8 cellular contexts compared by ENCODE assay signal in genomic region chr5:106269252-106269843, GRCh38.
DNase-seq lines count a peak whose midpoint lies in the region; ATAC-seq and TF ChIP-seq lines count a peak whose summit lies in the region.

No MANE protein-coding gene starts in this region.

- no peaks in the 10 kb centered on the region for H3K4me1 Mint-ChIP-seq in stimulated activated effector memory CD8-positive, alpha-beta T cell treated with anti-CD3 and anti-CD28 coated beads, Interleukin-12 subunit alpha, Interleukin-12 subunit beta, amount 100 ng/mL, for 72 hours

- ATAC-seq in stimulated activated effector memory CD8-positive, alpha-beta T cell treated with anti-CD3 and anti-CD28 coated beads, Interleukin-12 subunit alpha, Interleukin-12 subunit beta, amount 100 ng/mL, for 72 hours: no peak
- no peak for ATAC-seq in GM19463 (IDR thresholded peaks at IDR 0.05; ENCODE audit: unreplicated experiment)
- no peak for ATAC-seq in left lung
- ATAC-seq in esophagus mucosa: no peak

- no peaks in the 10 kb centered on the region for H3K36me3 ChIP-seq in left lung

- H3K27me3 ChIP-seq in left lung: no peaks in the 10 kb centered on the region

- H3K27ac Mint-ChIP-seq in stimulated activated effector memory CD8-positive, alpha-beta T cell treated with anti-CD3 and anti-CD28 coated beads, Interleukin-12 subunit alpha, Interleukin-12 subunit beta, amount 100 ng/mL, for 72 hours: no peak overlapping the region

- in situ Hi-C loops in GM13977 (cut with MboI; ENCODE audit: low pct_unique_long_range_greater_than_20kb, low sequenced_read_pairs, unreplicated experiment): no loop called here
- in situ Hi-C loops in SK-MEL-5 (cut with HindIII; ENCODE audit: low pct_unique_long_range_greater_than_20kb, low sequenced_read_pairs): no loop called here

- no peak overlapping the region for H3K4me3 ChIP-seq in left lung

- H3K4me3 Mint-ChIP-seq in stimulated activated effector memory CD8-positive, alpha-beta T cell treated with anti-CD3 and anti-CD28 coated beads, Interleukin-12 subunit alpha, Interleukin-12 subunit beta, amount 100 ng/mL, for 72 hours: no peak overlapping the region

- intact Hi-C loops in left lung (cut with DNase I): no loop called here

- H3K9me3 ChIP-seq in left lung: peaks cover 0 to 10% of the 10 kb centered on the region in 2 donors

- TF ChIP-seq CTCF in 22Rv1 (IDR thresholded peaks at IDR 0.05) (peak; percentile 75), GM13977 (IDR thresholded peaks at IDR 0.05; ENCODE audit: extremely low read depth, insufficient read depth, missing control alignments) (peak; percentile 43), left lung (IDR thresholded peaks at IDR 0.05) (peak in 1 of 2 donors; percentile 30)

- H3K9me3 Mint-ChIP-seq in stimulated activated effector memory CD8-positive, alpha-beta T cell treated with anti-CD3 and anti-CD28 coated beads, Interleukin-12 subunit alpha, Interleukin-12 subunit beta, amount 100 ng/mL, for 72 hours: peaks cover 12% of the 10 kb centered on the region

- no peak overlapping the region for H3K27ac ChIP-seq in 22Rv1
- H3K27ac ChIP-seq in left lung: no peak overlapping the region

- no peaks in the 10 kb centered on the region for H3K36me3 Mint-ChIP-seq in stimulated activated effector memory CD8-positive, alpha-beta T cell treated with anti-CD3 and anti-CD28 coated beads, Interleukin-12 subunit alpha, Interleukin-12 subunit beta, amount 100 ng/mL, for 72 hours

- DNase-seq in GM13977 (ENCODE audit: low spot score): no peak
- peak; percentile 77 for DNase-seq in SK-MEL-5 (ENCODE audit: low read depth, low spot score)
- peak; percentile 33 for DNase-seq in foreskin melanocyte
- DNase-seq in stimulated activated effector memory CD8-positive, alpha-beta T cell treated with anti-CD3 and anti-CD28 coated beads, Interleukin-12 subunit alpha, Interleukin-12 subunit beta, amount 100 ng/mL, for 72 hours (ENCODE audit: low spot score in 2 of 2): no peak
- DNase-seq in left lung: no peak

- H3K4me1 ChIP-seq in left lung: no peaks in the 10 kb centered on the region

Comparison
In these comparisons a context has a peak if more than half of its experiments do, and no peak if none do; other contexts are left out.
1. DNase-seq: peak in SK-MEL-5 (single experiment) and foreskin melanocyte (single experiment); none in GM13977 (single experiment), stimulated activated effector memory CD8-positive, alpha-beta T cell treated with anti-CD3 and anti-CD28 coated beads, Interleukin-12 subunit alpha, Interleukin-12 subunit beta, amount 100 ng/mL, for 72 hours (0 of 2) and left lung (0 of 2).